16 cellular contexts compared by ENCODE assay signal in genomic region chr5:171571663-171572062, GRCh38.
DNase-seq lines count a peak whose midpoint lies in the region; ATAC-seq and TF ChIP-seq lines count a peak whose summit lies in the region.
"Had no signal": no experiment of that assay in that cellular context is flagged by ENCODE, and none has a peak within 500 bp of the region (broad histone marks: within the 10 kb centered on the region; RNA-seq: fewer than 3 reads in every experiment).

No MANE protein-coding gene starts in this region.

- no peak overlapping the region for H3K27ac ChIP-seq in A673 (ENCODE audit: low read depth, low read length, poor library complexity, severe bottlenecking)
- H3K27ac ChIP-seq: uterus had no signal

- intact Hi-C loops in A673 (cut with micrococcal nuclease; ENCODE audit: unreplicated experiment): no loop called here

- no peak overlapping the region for H3K4me3 ChIP-seq in A673 (ENCODE audit: low read depth, low read length, poor library complexity, severe bottlenecking)
- H3K4me3 ChIP-seq: GM12878, uterus had no signal

- H3K4me1 Mint-ChIP-seq in type B pancreatic cell (ENCODE audit: unreplicated experiment): peaks cover 4% of the 10 kb centered on the region
- H3K4me1 Mint-ChIP-seq in T-cell: no peaks in the 10 kb centered on the region
- H3K4me1 Mint-ChIP-seq: memory B cell had no signal

- no peaks in the 10 kb centered on the region for H3K36me3 Mint-ChIP-seq in type B pancreatic cell
- no peaks in the 10 kb centered on the region for H3K36me3 Mint-ChIP-seq in T-cell
- H3K36me3 Mint-ChIP-seq: memory B cell had no signal

- CTCF ChIA-PET in A673 (lab: Charles Lee) (no interaction called here), T-cell (lab: Charles Lee) (no interaction called here)

- peaks cover 10% of the 10 kb centered on the region for H3K9me3 ChIP-seq in A673 (ENCODE audit: low read depth, low read length, poor library complexity, severe bottlenecking)

- H3K36me3 ChIP-seq in A673 (ENCODE audit: insufficient read depth, low read length, poor library complexity, severe bottlenecking): no peaks in the 10 kb centered on the region
- H3K36me3 ChIP-seq: uterus had no signal

- H3K4me1 ChIP-seq in A673 (ENCODE audit: insufficient read depth, low read length, poor library complexity, severe bottlenecking): no peaks in the 10 kb centered on the region
- H3K4me1 ChIP-seq: uterus had no signal

- peak; percentile 29 for DNase-seq in A673 (ENCODE audit: low spot score)
- peak; percentile 83 for DNase-seq in M059J (ENCODE audit: low read depth)
- DNase-seq in brain pericyte (ENCODE audit: low read depth, low spot score): peak; percentile 27
- peak; percentile 25 for DNase-seq in glomerular endothelial cell (ENCODE audit: extremely low read depth, low read depth, low spot score)
- no peak for DNase-seq in type B pancreatic cell (ENCODE audit: extremely low spot score, unreplicated experiment)
- no peak for DNase-seq in T-cell
- DNase-seq in iPS-NIHi11 (ENCODE audit: low spot score): no peak
- DNase-seq: activated CD4-positive, alpha-beta T cell treated with anti-CD3 and anti-CD28 coated beads for 1 hour; activated T-cell treated with anti-CD3 and anti-CD28 coated beads, Interleukin-2, amount 50 U/mL, for 48 hours; DMS53; endodermal cell; occipital lobe; uterus had no signal

- POLR2A ChIA-PET in A673 (lab: Charles Lee; ENCODE audit: low non-redundant PET): no interaction called here
- POLR2A ChIA-PET in T-cell (lab: Charles Lee): no interaction called here

- TF ChIP-seq CTCF in A673 (conservative IDR thresholded peaks at IDR 0.05; ENCODE audit: low read depth, low read length) (no peak), type B pancreatic cell (conservative IDR thresholded peaks at IDR 0.05) (no peak)

- ATAC-seq in T-cell (replicated peaks in 1 of 4) (no peak), HG02973 (IDR thresholded peaks at IDR 0.05; ENCODE audit: unreplicated experiment) (no peak)
- ATAC-seq: GM12878 had no signal

- no peak overlapping the region for H3K4me3 Mint-ChIP-seq in type B pancreatic cell
- no peak overlapping the region for H3K4me3 Mint-ChIP-seq in T-cell
- H3K4me3 Mint-ChIP-seq: endodermal cell, memory B cell had no signal

- no peaks in the 10 kb centered on the region for H3K27me3 ChIP-seq in A673 (replicated peaks; ENCODE audit: insufficient read depth, low read depth, low read length, poor library complexity)
- H3K27me3 ChIP-seq: uterus had no signal

- H3K27ac Mint-ChIP-seq in type B pancreatic cell (no peak overlapping the region), T-cell (no peak overlapping the region)
- H3K27ac Mint-ChIP-seq: endodermal cell, memory B cell had no signal

- peaks cover 10% of the 10 kb centered on the region for H3K27me3 Mint-ChIP-seq in type B pancreatic cell
- H3K27me3 Mint-ChIP-seq in T-cell: peaks cover 16 to 22% of the 10 kb centered on the region in 2 donors

- no TSS peak for BruUV-seq in A673 (replicated peaks; lab: Mats Ljungman, UMichigan)

- H3K9me3 Mint-ChIP-seq in type B pancreatic cell (peaks cover 4% of the 10 kb centered on the region), T-cell (peaks cover 13 to 45% (median 15%) of the 10 kb centered on the region in 3 donors)

Comparison
In these comparisons a context has a peak if more than half of its experiments do, and no peak if none do; other contexts are left out.
1. DNase-seq: peak in A673 (single experiment), M059J (single experiment), brain pericyte (single experiment) and glomerular endothelial cell (single experiment); none in type B pancreatic cell (single experiment), T-cell (0 of 34) and iPS-NIHi11 (single experiment).